ENCODE assay signal across 1 cellular context in genomic region chr15:44812029-44812517, GRCh38.
TF ChIP-seq lines count a peak whose summit lies in the region.

No MANE protein-coding gene starts in this region.

TF ChIP-seq in HepG2, 621 proteins besides CTCF, POLR2A, EP300 and RAD21 (continued from another document and continues in another):
- TF ChIP-seq, protein P1, sequence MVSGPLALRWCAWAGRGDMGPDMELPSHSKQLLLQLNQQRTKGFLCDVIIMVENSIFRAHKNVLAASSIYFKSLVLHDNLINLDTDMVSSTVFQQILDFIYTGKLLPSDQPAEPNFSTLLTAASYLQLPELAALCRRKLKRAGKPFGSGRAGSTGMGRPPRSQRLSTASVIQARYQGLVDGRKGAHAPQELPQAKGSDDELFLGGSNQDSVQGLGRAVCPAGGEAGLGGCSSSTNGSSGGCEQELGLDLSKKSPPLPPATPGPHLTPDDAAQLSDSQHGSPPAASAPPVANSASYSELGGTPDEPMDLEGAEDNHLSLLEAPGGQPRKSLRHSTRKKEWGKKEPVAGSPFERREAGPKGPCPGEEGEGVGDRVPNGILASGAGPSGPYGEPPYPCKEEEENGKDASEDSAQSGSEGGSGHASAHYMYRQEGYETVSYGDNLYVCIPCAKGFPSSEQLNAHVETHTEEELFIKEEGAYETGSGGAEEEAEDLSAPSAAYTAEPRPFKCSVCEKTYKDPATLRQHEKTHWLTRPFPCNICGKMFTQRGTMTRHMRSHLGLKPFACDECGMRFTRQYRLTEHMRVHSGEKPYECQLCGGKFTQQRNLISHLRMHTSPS (CRISPR knock-in tag; IDR thresholded peaks at IDR 0.05; ENCODE audit: low read depth), result peak; percentile 98
- TF ChIP-seq ZNF747 (CRISPR knock-in tag; IDR thresholded peaks at IDR 0.05; ENCODE audit: borderline replicate concordance), result peak; percentile 64; the same call in 1 of the 2 replicates
- TF ChIP-seq RFXAP (CRISPR knock-in tag; IDR thresholded peaks at IDR 0.05; ENCODE audit: borderline replicate concordance), result peak; percentile 64; the same call in 1 of the 2 replicates
- TF ChIP-seq, protein P2, sequence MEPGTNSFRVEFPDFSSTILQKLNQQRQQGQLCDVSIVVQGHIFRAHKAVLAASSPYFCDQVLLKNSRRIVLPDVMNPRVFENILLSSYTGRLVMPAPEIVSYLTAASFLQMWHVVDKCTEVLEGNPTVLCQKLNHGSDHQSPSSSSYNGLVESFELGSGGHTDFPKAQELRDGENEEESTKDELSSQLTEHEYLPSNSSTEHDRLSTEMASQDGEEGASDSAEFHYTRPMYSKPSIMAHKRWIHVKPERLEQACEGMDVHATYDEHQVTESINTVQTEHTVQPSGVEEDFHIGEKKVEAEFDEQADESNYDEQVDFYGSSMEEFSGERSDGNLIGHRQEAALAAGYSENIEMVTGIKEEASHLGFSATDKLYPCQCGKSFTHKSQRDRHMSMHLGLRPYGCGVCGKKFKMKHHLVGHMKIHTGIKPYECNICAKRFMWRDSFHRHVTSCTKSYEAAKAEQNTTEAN (CRISPR knock-in tag; conservative IDR thresholded peaks at IDR 0.05), result 0 out of 2 replicates have a peak, but pooled peaks have one; percentile 33
- TF ChIP-seq CREB1 (IDR thresholded peaks at IDR 0.05), result no peak
- peak; percentile 65 for TF ChIP-seq CREB1 (CRISPR knock-in tag; IDR thresholded peaks at IDR 0.05)
- TF ChIP-seq ZNF501 (CRISPR knock-in tag; IDR thresholded peaks at IDR 0.05), result peak; percentile 65; the same call in 1 of the 2 replicates
- TF ChIP-seq ATF7 (IDR thresholded peaks at IDR 0.05), result no peak
- TF ChIP-seq ATF7 (CRISPR knock-in tag; IDR thresholded peaks at IDR 0.05), result peak; percentile 25; the same call in 1 of the 2 replicates
- TF ChIP-seq, protein P3, sequence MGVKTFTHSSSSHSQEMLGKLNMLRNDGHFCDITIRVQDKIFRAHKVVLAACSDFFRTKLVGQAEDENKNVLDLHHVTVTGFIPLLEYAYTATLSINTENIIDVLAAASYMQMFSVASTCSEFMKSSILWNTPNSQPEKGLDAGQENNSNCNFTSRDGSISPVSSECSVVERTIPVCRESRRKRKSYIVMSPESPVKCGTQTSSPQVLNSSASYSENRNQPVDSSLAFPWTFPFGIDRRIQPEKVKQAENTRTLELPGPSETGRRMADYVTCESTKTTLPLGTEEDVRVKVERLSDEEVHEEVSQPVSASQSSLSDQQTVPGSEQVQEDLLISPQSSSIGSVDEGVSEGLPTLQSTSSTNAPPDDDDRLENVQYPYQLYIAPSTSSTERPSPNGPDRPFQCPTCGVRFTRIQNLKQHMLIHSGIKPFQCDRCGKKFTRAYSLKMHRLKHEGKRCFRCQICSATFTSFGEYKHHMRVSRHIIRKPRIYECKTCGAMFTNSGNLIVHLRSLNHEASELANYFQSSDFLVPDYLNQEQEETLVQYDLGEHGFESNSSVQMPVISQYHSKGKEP (CRISPR knock-in tag; IDR thresholded peaks at IDR 0.05), result no peak
- TF ChIP-seq ZMYM3 (CRISPR knock-in tag; IDR thresholded peaks at IDR 0.05), result peak; percentile 51; the same call in 1 of the 2 replicates
- peak; percentile 83; the same call in 1 of the 2 replicates for TF ChIP-seq CBFB (CRISPR knock-in tag; IDR thresholded peaks at IDR 0.05)
- TF ChIP-seq, protein P4, sequence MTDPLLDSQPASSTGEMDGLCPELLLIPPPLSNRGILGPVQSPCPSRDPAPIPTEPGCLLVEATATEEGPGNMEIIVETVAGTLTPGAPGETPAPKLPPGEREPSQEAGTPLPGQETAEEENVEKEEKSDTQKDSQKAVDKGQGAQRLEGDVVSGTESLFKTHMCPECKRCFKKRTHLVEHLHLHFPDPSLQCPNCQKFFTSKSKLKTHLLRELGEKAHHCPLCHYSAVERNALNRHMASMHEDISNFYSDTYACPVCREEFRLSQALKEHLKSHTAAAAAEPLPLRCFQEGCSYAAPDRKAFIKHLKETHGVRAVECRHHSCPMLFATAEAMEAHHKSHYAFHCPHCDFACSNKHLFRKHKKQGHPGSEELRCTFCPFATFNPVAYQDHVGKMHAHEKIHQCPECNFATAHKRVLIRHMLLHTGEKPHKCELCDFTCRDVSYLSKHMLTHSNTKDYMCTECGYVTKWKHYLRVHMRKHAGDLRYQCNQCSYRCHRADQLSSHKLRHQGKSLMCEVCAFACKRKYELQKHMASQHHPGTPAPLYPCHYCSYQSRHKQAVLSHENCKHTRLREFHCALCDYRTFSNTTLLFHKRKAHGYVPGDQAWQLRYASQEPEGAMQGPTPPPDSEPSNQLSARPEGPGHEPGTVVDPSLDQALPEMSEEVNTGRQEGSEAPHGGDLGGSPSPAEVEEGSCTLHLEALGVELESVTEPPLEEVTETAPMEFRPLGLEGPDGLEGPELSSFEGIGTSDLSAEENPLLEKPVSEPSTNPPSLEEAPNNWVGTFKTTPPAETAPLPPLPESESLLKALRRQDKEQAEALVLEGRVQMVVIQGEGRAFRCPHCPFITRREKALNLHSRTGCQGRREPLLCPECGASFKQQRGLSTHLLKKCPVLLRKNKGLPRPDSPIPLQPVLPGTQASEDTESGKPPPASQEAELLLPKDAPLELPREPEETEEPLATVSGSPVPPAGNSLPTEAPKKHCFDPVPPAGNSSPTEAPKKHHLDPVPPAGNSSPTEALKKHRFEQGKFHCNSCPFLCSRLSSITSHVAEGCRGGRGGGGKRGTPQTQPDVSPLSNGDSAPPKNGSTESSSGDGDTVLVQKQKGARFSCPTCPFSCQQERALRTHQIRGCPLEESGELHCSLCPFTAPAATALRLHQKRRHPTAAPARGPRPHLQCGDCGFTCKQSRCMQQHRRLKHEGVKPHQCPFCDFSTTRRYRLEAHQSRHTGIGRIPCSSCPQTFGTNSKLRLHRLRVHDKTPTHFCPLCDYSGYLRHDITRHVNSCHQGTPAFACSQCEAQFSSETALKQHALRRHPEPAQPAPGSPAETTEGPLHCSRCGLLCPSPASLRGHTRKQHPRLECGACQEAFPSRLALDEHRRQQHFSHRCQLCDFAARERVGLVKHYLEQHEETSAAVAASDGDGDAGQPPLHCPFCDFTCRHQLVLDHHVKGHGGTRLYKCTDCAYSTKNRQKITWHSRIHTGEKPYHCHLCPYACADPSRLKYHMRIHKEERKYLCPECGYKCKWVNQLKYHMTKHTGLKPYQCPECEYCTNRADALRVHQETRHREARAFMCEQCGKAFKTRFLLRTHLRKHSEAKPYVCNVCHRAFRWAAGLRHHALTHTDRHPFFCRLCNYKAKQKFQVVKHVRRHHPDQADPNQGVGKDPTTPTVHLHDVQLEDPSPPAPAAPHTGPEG (CRISPR knock-in tag; IDR thresholded peaks at IDR 0.05), result 0 out of 2 replicates have a peak, but pooled peaks have one; percentile 13
- TF ChIP-seq ZNF337 (CRISPR knock-in tag; IDR thresholded peaks at IDR 0.05; ENCODE audit: borderline replicate concordance, low read depth), result no peak
- TF ChIP-seq, protein P5, sequence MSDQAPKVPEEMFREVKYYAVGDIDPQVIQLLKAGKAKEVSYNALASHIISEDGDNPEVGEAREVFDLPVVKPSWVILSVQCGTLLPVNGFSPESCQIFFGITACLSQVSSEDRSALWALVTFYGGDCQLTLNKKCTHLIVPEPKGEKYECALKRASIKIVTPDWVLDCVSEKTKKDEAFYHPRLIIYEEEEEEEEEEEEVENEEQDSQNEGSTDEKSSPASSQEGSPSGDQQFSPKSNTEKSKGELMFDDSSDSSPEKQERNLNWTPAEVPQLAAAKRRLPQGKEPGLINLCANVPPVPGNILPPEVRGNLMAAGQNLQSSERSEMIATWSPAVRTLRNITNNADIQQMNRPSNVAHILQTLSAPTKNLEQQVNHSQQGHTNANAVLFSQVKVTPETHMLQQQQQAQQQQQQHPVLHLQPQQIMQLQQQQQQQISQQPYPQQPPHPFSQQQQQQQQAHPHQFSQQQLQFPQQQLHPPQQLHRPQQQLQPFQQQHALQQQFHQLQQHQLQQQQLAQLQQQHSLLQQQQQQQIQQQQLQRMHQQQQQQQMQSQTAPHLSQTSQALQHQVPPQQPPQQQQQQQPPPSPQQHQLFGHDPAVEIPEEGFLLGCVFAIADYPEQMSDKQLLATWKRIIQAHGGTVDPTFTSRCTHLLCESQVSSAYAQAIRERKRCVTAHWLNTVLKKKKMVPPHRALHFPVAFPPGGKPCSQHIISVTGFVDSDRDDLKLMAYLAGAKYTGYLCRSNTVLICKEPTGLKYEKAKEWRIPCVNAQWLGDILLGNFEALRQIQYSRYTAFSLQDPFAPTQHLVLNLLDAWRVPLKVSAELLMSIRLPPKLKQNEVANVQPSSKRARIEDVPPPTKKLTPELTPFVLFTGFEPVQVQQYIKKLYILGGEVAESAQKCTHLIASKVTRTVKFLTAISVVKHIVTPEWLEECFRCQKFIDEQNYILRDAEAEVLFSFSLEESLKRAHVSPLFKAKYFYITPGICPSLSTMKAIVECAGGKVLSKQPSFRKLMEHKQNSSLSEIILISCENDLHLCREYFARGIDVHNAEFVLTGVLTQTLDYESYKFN (CRISPR knock-in tag; conservative IDR thresholded peaks at IDR 0.05), result peak; percentile 95
- TF ChIP-seq FOXJ3 (CRISPR knock-in tag; IDR thresholded peaks at IDR 0.05; ENCODE audit: borderline replicate concordance), result peak; percentile 50; the same call in 1 of the 2 replicates
- no peak for TF ChIP-seq NPAS2 (CRISPR knock-in tag; IDR thresholded peaks at IDR 0.05; ENCODE audit: borderline replicate concordance)
- TF ChIP-seq ZNF543 (CRISPR knock-in tag; IDR thresholded peaks at IDR 0.05), result peak; percentile 100
- TF ChIP-seq CBX5 (CRISPR knock-in tag; IDR thresholded peaks at IDR 0.05; ENCODE audit: borderline replicate concordance), result peak; percentile 71; the same call in 1 of the 2 replicates
- TF ChIP-seq, protein P6, sequence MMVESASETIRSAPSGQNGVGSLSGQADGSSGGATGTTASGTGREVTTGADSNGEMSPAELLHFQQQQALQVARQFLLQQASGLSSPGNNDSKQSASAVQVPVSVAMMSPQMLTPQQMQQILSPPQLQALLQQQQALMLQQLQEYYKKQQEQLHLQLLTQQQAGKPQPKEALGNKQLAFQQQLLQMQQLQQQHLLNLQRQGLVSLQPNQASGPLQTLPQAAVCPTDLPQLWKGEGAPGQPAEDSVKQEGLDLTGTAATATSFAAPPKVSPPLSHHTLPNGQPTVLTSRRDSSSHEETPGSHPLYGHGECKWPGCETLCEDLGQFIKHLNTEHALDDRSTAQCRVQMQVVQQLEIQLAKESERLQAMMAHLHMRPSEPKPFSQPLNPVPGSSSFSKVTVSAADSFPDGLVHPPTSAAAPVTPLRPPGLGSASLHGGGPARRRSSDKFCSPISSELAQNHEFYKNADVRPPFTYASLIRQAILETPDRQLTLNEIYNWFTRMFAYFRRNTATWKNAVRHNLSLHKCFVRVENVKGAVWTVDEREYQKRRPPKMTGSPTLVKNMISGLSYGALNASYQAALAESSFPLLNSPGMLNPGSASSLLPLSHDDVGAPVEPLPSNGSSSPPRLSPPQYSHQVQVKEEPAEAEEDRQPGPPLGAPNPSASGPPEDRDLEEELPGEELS (CRISPR knock-in tag; IDR thresholded peaks at IDR 0.05), result peak; percentile 96
- TF ChIP-seq ZNF724P (CRISPR knock-in tag; IDR thresholded peaks at IDR 0.05; ENCODE audit: borderline replicate concordance), result no peak
- peak; percentile 53 for TF ChIP-seq FOXO1 (CRISPR knock-in tag; IDR thresholded peaks at IDR 0.05)
- TF ChIP-seq TFDP1 (CRISPR knock-in tag; IDR thresholded peaks at IDR 0.05; ENCODE audit: borderline replicate concordance), result peak; percentile 26; the same call in 1 of the 2 replicates
- TF ChIP-seq KLF11 (CRISPR knock-in tag; IDR thresholded peaks at IDR 0.05), result no peak
- peak; percentile 81; the same call in 1 of the 2 replicates for TF ChIP-seq AHDC1 (CRISPR knock-in tag; IDR thresholded peaks at IDR 0.05; ENCODE audit: borderline replicate concordance)
- TF ChIP-seq HDAC2 (CRISPR knock-in tag; IDR thresholded peaks at IDR 0.05), result peak; percentile 93
- TF ChIP-seq GABPA (IDR thresholded peaks at IDR 0.05; ENCODE audit: low read depth, low read length), result no peak
- TF ChIP-seq GABPA (CRISPR knock-in tag; IDR thresholded peaks at IDR 0.05; ENCODE audit: low read depth), result peak; percentile 24; the same call in 1 of the 2 replicates
- no peak for TF ChIP-seq JUNB (CRISPR knock-in tag; IDR thresholded peaks at IDR 0.05; ENCODE audit: borderline replicate concordance)
- peak; percentile 65; the same call in 1 of the 2 replicates for TF ChIP-seq ZNF350 (CRISPR knock-in tag; IDR thresholded peaks at IDR 0.05; ENCODE audit: borderline replicate concordance, low read depth)
- TF ChIP-seq SP1 (IDR thresholded peaks at IDR 0.05), result no peak
- peak; percentile 34; the same call in 1 of the 2 replicates for TF ChIP-seq SP1 (CRISPR knock-in tag; IDR thresholded peaks at IDR 0.05)
